ENCODE assay signal across 19 cellular contexts in the genomic region with DNA sequence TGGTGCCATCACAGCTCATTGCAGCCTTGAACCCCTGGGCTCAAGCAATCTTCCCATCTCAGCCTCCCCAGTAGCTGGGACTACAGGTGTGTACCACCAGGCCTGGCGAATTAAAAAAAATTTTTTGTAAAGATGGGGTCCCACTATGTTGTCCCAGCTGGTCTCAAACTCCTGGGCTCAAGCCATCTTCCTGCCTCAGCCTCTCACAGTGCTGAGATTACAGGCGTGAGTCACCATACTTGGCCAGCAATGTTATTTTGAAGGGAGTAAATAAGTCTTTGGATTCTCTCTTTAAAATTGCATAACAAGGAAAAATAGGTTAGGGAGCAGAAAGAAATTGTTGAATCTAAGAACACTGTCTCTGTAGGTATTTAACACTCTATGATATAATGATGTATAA.
DNase-seq lines count a peak whose midpoint lies in the region; ATAC-seq and TF ChIP-seq lines count a peak whose summit lies in the region.
"Had no signal": no experiment of that assay in that cellular context is flagged by ENCODE, and none has a peak within 500 bp of the region (broad histone marks: within the 10 kb centered on the region; RNA-seq: fewer than 3 reads in every experiment).

No MANE protein-coding gene starts in this region.

- H3K36me3 Mint-ChIP-seq in MCF 10A (ENCODE audit: insufficient read depth, unreplicated experiment) = no peaks in the 10 kb centered on the region

- intact Hi-C loops in MCF 10A (cut with micrococcal nuclease) (no loop called here), mammary epithelial cell (cut with micrococcal nuclease) (no loop called here), left ventricle myocardium superior (cut with micrococcal nuclease) (no loop called here), tibial artery (cut with DNase I; ENCODE audit: low total_unique reads) (no loop called here)

- H3K4me3 ChIP-seq in mammary epithelial cell (replicated peaks in 1 of 3; ENCODE audit: insufficient read depth in 1 of 3, low read depth in 2 of 3, low read length in 3 of 3) (no peak overlapping the region), astrocyte of the spinal cord (ENCODE audit: low read depth, low read length) (no peak overlapping the region), tibial artery (no peak overlapping the region)
- H3K4me3 ChIP-seq: breast epithelium, Peyer's patch, right lobe of liver, thyroid gland had no signal

- H3K9ac ChIP-seq in mammary epithelial cell (ENCODE audit: insufficient read depth, low read length) = no peak overlapping the region

- H3K4me2 ChIP-seq in mammary epithelial cell (ENCODE audit: insufficient read depth, low read depth, low read length) = no peak overlapping the region

- DNase-seq in MCF 10A (ENCODE audit: unreplicated experiment) = peak; percentile 82
- DNase-seq in mammary epithelial cell = no peak
- DNase-seq in astrocyte of the spinal cord (ENCODE audit: low read depth, low spot score) = peak; percentile 28
- peak; percentile 30 for DNase-seq in left ventricle myocardium superior
- peak; percentile 72 to 86 for DNase-seq in tibial artery
- DNase-seq in GDM1 (lab: John Stamatoyannopoulos, UW) = no peak
- DNase-seq in NCI-H2196 treated with DMSO at 0.1 percent for 48 hours (lab: John Stamatoyannopoulos, UW; ENCODE audit: unreplicated experiment) = no peak
- DNase-seq: GOT3; immature natural killer cell; mesendoderm; Peyer's patch; right lobe of liver; stimulated activated CD4-positive, alpha-beta T cell treated with anti-CD3 and anti-CD28 coated beads, Interleukin-4, amount 100 ng/mL, for 1 hour; SW 1271; thyroid gland had no signal

- H3K79me2 ChIP-seq in mammary epithelial cell (ENCODE audit: insufficient read depth, low read length) = no peaks in the 10 kb centered on the region

- in situ Hi-C loops in mammary epithelial cell (cut with MboI; ENCODE audit: low sequenced_read_pairs in 2 of 2) (no loop called here), astrocyte of the spinal cord (cut with HindIII; ENCODE audit: low sequenced_read_pairs) (no loop called here)

- TF ChIP-seq CTCF in MCF 10A (IDR thresholded peaks at IDR 0.05; ENCODE audit: unreplicated experiment) = no peak
- TF ChIP-seq CTCF in mammary epithelial cell (conservative IDR thresholded peaks at IDR 0.05 in 1 of 2, IDR thresholded peaks at IDR 0.05 in 1 of 2; ENCODE audit: extremely low read depth in 1 of 2, insufficient read depth in 1 of 2, low read depth in 1 of 2, low read length in 2 of 2) = no peak
- no peak for TF ChIP-seq CTCF in astrocyte of the spinal cord (IDR thresholded peaks at IDR 0.05; ENCODE audit: low read depth, low read length)
- no peak for TF ChIP-seq CTCF in tibial artery (IDR thresholded peaks at IDR 0.05)

- BruUV-seq in MCF 10A (replicated peaks; lab: Mats Ljungman, UMichigan) (no TSS peak), mammary epithelial cell (replicated peaks; lab: Mats Ljungman, UMichigan) (no TSS peak)

- H3K36me3 ChIP-seq in mammary epithelial cell (ENCODE audit: insufficient read depth, low read length) (no peaks in the 10 kb centered on the region), tibial artery (no peaks in the 10 kb centered on the region)
- H3K36me3 ChIP-seq: breast epithelium, Peyer's patch, right lobe of liver, thyroid gland had no signal

- no peaks in the 10 kb centered on the region for H3K9me3 ChIP-seq in mammary epithelial cell (replicated peaks; ENCODE audit: insufficient read depth, low read length)
- H3K9me3 ChIP-seq in tibial artery = no peaks in the 10 kb centered on the region
- H3K9me3 ChIP-seq: breast epithelium, Peyer's patch, right lobe of liver, thyroid gland had no signal

- no peak overlapping the region for H3K27ac Mint-ChIP-seq in MCF 10A (ENCODE audit: low read depth, unreplicated experiment)

- H3K27me3 Mint-ChIP-seq in MCF 10A (ENCODE audit: insufficient read depth, unreplicated experiment) = no peaks in the 10 kb centered on the region

- H4K20me1 ChIP-seq in mammary epithelial cell (ENCODE audit: insufficient read depth, low read length) = no peaks in the 10 kb centered on the region

- peak; percentile 87 for ATAC-seq in left ventricle myocardium superior
- ATAC-seq in GM19452 (IDR thresholded peaks at IDR 0.05; ENCODE audit: unreplicated experiment) = no peak

- H3K4me3 Mint-ChIP-seq in MCF 10A (ENCODE audit: unreplicated experiment) = no peak overlapping the region
- H3K4me3 Mint-ChIP-seq: immature natural killer cell, neural crest cell had no signal

- no peak overlapping the region for H3K27ac ChIP-seq in mammary epithelial cell (ENCODE audit: insufficient read depth, low read depth, low read length)
- H3K27ac ChIP-seq in tibial artery = peak overlapping the region; percentile 67 to 70
- H3K27ac ChIP-seq: 22Rv1, Peyer's patch, right lobe of liver had no signal

- CTCF ChIA-PET in MCF 10A (lab: Yijun Ruan, JAX) = no interaction called here
- CTCF ChIA-PET in mammary epithelial cell (lab: Charles Lee; ENCODE audit: low non-redundant PET) = no interaction called here

- POLR2A ChIA-PET in MCF 10A (lab: Yijun Ruan, JAX) = interaction anchor here (0.7 kb wide), 1 partner anchor 1927 kb away, joined by 3 read pairs; no protein-coding TSS in a partner anchor

- H3K4me1 Mint-ChIP-seq in MCF 10A (ENCODE audit: insufficient read depth, unreplicated experiment) = peaks cover 11% of the 10 kb centered on the region

- H3K4me1 ChIP-seq in mammary epithelial cell (ENCODE audit: insufficient read depth, low read length) (no peaks in the 10 kb centered on the region), tibial artery (peaks cover 0 to 82% (median 23%) of the 10 kb centered on the region in 4 donors)
- H3K4me1 ChIP-seq: breast epithelium, Peyer's patch, right lobe of liver, thyroid gland had no signal

- dilution Hi-C loops in mammary epithelial cell (cut with HindIII; ENCODE audit: low sequenced_read_pairs) = no loop called here

- 91% methylated on average over 2 of the region's 2 CpGs for WGBS in mammary epithelial cell (ENCODE audit: low coverage, missing lambda C conversion rate)

- no peak overlapping the region for H2AFZ ChIP-seq in mammary epithelial cell (ENCODE audit: low read depth, low read length)

- H3K27me3 ChIP-seq in mammary epithelial cell (ENCODE audit: insufficient read depth, low read length) (no peaks in the 10 kb centered on the region), tibial artery (no peaks in the 10 kb centered on the region)
- H3K27me3 ChIP-seq: breast epithelium, Peyer's patch, right lobe of liver, thyroid gland had no signal

- no peaks in the 10 kb centered on the region for H3K9me3 Mint-ChIP-seq in MCF 10A (ENCODE audit: unreplicated experiment)
- H3K9me3 Mint-ChIP-seq: immature natural killer cell had no signal

Comparison
In these comparisons a context has a peak if more than half of its experiments do, and no peak if none do; other contexts are left out.
1. DNase-seq: peak in MCF 10A (single experiment), astrocyte of the spinal cord (single experiment), left ventricle myocardium superior (single experiment) and tibial artery (2 of 2); none in mammary epithelial cell (single experiment), GDM1 (single experiment) and NCI-H2196 treated with DMSO at 0.1 percent for 48 hours (single experiment).